Comparison of ENCODE assay signal across 1 cellular context in the genomic region with DNA sequence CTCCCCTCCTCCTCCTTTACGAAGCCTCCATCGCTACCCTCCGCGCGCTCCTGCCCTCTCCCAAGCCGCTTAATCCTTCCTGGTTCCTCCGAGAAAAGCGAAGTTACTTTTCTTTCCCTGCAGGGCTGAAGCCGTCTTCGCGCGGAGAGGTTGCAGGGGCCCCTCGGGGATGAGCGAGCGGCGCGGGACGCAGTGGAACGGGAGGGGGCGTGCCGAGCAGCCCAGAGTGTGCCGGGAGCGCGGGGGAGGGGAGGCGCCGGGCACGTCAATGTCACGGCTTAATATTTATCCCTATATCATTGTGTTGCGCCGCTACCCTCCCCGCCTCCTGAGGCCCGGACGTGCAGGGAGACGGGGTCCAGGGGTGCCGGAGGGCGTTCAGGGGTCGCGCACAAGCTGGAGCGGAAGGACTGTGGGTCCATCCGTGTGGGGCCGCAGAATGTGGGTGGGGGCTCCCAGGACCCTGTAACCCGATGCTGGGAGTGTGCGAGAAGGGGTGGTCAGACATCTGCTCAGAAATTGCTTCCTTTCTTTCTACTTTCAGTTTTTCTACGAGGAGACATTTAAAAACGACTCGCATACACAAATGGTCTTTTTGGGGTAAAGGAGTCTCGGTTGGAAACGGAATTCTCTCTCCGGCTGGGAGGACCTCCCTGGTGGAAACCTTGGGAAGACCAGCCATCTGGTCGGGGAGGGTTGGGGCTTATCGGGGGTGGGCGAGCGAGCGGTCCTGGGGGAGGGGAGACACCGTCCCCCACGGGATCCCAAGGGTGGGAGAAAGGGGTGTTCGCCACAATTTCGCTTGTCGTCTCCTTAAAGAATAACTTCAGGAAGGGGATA.
TF ChIP-seq lines count a peak whose summit lies in the region.

No MANE protein-coding gene starts in this region.

TF ChIP-seq in HepG2, 621 proteins besides CTCF, POLR2A, EP300 and RAD21 (continued from another document and continues in another):
- TF ChIP-seq, protein P1, sequence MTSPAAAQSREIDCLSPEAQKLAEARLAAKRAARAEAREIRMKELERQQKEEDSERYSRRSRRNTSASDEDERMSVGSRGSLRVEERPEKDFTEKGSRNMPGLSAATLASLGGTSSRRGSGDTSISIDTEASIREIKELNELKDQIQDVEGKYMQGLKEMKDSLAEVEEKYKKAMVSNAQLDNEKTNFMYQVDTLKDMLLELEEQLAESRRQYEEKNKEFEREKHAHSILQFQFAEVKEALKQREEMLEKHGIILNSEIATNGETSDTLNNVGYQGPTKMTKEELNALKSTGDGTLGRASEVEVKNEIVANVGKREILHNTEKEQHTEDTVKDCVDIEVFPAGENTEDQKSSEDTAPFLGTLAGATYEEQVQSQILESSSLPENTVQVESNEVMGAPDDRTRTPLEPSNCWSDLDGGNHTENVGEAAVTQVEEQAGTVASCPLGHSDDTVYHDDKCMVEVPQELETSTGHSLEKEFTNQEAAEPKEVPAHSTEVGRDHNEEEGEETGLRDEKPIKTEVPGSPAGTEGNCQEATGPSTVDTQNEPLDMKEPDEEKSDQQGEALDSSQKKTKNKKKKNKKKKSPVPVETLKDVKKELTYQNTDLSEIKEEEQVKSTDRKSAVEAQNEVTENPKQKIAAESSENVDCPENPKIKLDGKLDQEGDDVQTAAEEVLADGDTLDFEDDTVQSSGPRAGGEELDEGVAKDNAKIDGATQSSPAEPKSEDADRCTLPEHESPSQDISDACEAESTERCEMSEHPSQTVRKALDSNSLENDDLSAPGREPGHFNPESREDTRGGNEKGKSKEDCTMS (CRISPR knock-in tag; conservative IDR thresholded peaks at IDR 0.05) = no peak
- no peak for TF ChIP-seq ZNF282 (IDR thresholded peaks at IDR 0.05; ENCODE audit: partially characterized antibody)
- TF ChIP-seq SMAD1 (CRISPR knock-in tag; IDR thresholded peaks at IDR 0.05; ENCODE audit: borderline replicate concordance, low read depth) = no peak
- peak; percentile 81 for TF ChIP-seq TAF1 (CRISPR knock-in tag; IDR thresholded peaks at IDR 0.05)
- no peak for TF ChIP-seq PTBP1 (IDR thresholded peaks at IDR 0.05; ENCODE audit: low read depth, low read length, poor library complexity, severe bottlenecking)
- TF ChIP-seq ZNF124 (CRISPR knock-in tag; IDR thresholded peaks at IDR 0.05) = peak; percentile 22; the same call in 1 of the 2 replicates
- TF ChIP-seq ZNF737 (CRISPR knock-in tag; IDR thresholded peaks at IDR 0.05; ENCODE audit: borderline replicate concordance) = no peak
- TF ChIP-seq HNF4G (IDR thresholded peaks at IDR 0.05; ENCODE audit: borderline replicate concordance, low read depth, low read length) = no peak
- TF ChIP-seq HNF4G (CRISPR knock-in tag; IDR thresholded peaks at IDR 0.05; ENCODE audit: borderline replicate concordance, low read depth) = no peak; the same call in 1 of the 2 replicates
- peak; percentile 26; the same call in 1 of the 2 replicates for TF ChIP-seq PRMT3 (CRISPR knock-in tag; IDR thresholded peaks at IDR 0.05; ENCODE audit: borderline replicate concordance, low read depth)
- peak; percentile 63; the same call in 1 of the 2 replicates for TF ChIP-seq HOXD1 (CRISPR knock-in tag; IDR thresholded peaks at IDR 0.05)
- peak; percentile 82 for TF ChIP-seq GMEB1 (CRISPR knock-in tag; IDR thresholded peaks at IDR 0.05; ENCODE audit: borderline replicate concordance)
- no peak for TF ChIP-seq ZNF562 (CRISPR knock-in tag; IDR thresholded peaks at IDR 0.05; ENCODE audit: borderline replicate concordance)
- TF ChIP-seq ZBTB20 (CRISPR knock-in tag; IDR thresholded peaks at IDR 0.05; ENCODE audit: borderline replicate concordance, low read depth) = 0 out of 2 replicates have a peak, but pooled peaks have one; percentile 23
- TF ChIP-seq ZBTB40 (IDR thresholded peaks at IDR 0.05) = no peak
- no peak for TF ChIP-seq ZBTB40 (CRISPR knock-in tag; IDR thresholded peaks at IDR 0.05)
- TF ChIP-seq, protein P2, sequence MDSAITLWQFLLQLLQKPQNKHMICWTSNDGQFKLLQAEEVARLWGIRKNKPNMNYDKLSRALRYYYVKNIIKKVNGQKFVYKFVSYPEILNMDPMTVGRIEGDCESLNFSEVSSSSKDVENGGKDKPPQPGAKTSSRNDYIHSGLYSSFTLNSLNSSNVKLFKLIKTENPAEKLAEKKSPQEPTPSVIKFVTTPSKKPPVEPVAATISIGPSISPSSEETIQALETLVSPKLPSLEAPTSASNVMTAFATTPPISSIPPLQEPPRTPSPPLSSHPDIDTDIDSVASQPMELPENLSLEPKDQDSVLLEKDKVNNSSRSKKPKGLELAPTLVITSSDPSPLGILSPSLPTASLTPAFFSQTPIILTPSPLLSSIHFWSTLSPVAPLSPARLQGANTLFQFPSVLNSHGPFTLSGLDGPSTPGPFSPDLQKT (CRISPR knock-in tag; IDR thresholded peaks at IDR 0.05; ENCODE audit: borderline replicate concordance) = no peak
- TF ChIP-seq TBX2 (CRISPR knock-in tag; IDR thresholded peaks at IDR 0.05; ENCODE audit: borderline replicate concordance) = peak; percentile 66; the same call in 1 of the 2 replicates
- TF ChIP-seq CREB1 (IDR thresholded peaks at IDR 0.05) = 0 out of 2 replicates have a peak, but pooled peaks have one; percentile 1
- no peak; the same call in 1 of the 2 replicates for TF ChIP-seq CREB1 (CRISPR knock-in tag; IDR thresholded peaks at IDR 0.05)
- TF ChIP-seq ZNF570 (CRISPR knock-in tag; IDR thresholded peaks at IDR 0.05; ENCODE audit: borderline replicate concordance) = no peak
- TF ChIP-seq ZNF20 (CRISPR knock-in tag; IDR thresholded peaks at IDR 0.05) = no peak
- TF ChIP-seq IKZF4 (CRISPR knock-in tag; IDR thresholded peaks at IDR 0.05; ENCODE audit: borderline replicate concordance, low read depth, not compliant biosample characterization) = no peak
- no peak for TF ChIP-seq BCLAF1 (IDR thresholded peaks at IDR 0.05)
- no peak for TF ChIP-seq ZNF510 (CRISPR knock-in tag; IDR thresholded peaks at IDR 0.05; ENCODE audit: low read depth)
- no peak for TF ChIP-seq ZNF207 (IDR thresholded peaks at IDR 0.05; ENCODE audit: borderline replicate concordance)
- no peak for TF ChIP-seq ZUFSP (CRISPR knock-in tag; IDR thresholded peaks at IDR 0.05; ENCODE audit: borderline replicate concordance)
- TF ChIP-seq, protein P3, sequence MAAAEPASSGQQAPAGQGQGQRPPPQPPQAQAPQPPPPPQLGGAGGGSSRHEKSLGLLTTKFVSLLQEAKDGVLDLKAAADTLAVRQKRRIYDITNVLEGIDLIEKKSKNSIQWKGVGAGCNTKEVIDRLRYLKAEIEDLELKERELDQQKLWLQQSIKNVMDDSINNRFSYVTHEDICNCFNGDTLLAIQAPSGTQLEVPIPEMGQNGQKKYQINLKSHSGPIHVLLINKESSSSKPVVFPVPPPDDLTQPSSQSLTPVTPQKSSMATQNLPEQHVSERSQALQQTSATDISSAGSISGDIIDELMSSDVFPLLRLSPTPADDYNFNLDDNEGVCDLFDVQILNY (CRISPR knock-in tag; conservative IDR thresholded peaks at IDR 0.05) = 0 out of 2 replicates have a peak, but pooled peaks have one; percentile 17
- no peak for TF ChIP-seq HNRNPH1 (optimal IDR thresholded peaks at IDR 0.05; ENCODE audit: low read depth, low read length)
